ENCODE assay signal across 23 cellular contexts in the genomic region with DNA sequence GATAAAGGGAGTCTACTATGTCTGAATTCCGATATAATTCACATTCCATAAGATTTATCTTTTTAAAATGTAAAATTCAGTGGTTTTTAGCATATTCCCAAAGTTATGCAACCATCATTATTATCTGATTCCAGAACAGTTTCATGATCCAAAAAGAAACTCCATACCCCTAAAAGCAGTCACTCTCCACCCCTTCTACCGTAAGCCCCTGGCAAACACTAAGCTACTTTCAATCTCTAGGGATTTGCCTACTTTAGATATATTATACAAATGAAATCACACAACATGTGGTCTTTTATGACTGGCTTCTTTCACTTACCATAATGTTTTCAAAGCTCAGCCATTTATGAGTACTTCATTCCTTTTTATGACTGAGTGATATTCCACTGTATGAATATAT.
DNase-seq lines count a peak whose midpoint lies in the region; ATAC-seq, FAIRE-seq and TF ChIP-seq lines count a peak whose summit lies in the region.
"Had no signal": no experiment of that assay in that cellular context is flagged by ENCODE, and none has a peak within 500 bp of the region (broad histone marks: within the 10 kb centered on the region; RNA-seq: fewer than 3 reads in every experiment).

No MANE protein-coding gene starts in this region.

- no peaks in the 10 kb centered on the region; the same call in 2 of the 3 replicates for H3K9me3 ChIP-seq in GM12878 (replicated peaks; ENCODE audit: control insufficient read depth, insufficient read depth, low read length)
- H3K9me3 ChIP-seq: A549, BE2C had no signal

- 0% methylated on average over 2 of the region's 2 CpGs for WGBS in GM12878 (ENCODE audit: insufficient coverage, insufficient replicate concordance, low lambda C conversion rate, missing lambda C conversion rate)

- no peaks in the 10 kb centered on the region; a peak in 1 of 4 replicates for H3K27me3 ChIP-seq in GM12878 (replicated peaks in 1 of 2; ENCODE audit: control insufficient read depth in 2 of 2, insufficient read depth in 2 of 2, low read length in 1 of 2)
- H3K27me3 ChIP-seq: BE2C; BLaER1 treated with 17β-estradiol and CSF1 and Interleukin-3, amounts not matched to agents 10 nM and 100 nM had no signal

- H2AFZ ChIP-seq in GM12878 (ENCODE audit: control insufficient read depth, low read depth, low read length) = no peak overlapping the region
- H2AFZ ChIP-seq: GM23248 had no signal

- no peak overlapping the region for H3K9ac ChIP-seq in GM12878 (ENCODE audit: control insufficient read depth, insufficient read depth, low read length)
- H3K9ac ChIP-seq: BLaER1 treated with 17β-estradiol and CSF1 and Interleukin-3, amounts not matched to agents 10 nM and 100 nM; GM23248 had no signal

- no peak for TF ChIP-seq EP300 in GM12878 (IDR thresholded peaks at IDR 0.05; ENCODE audit: borderline replicate concordance in 1 of 2, control insufficient read depth in 1 of 2, low read depth in 2 of 2, low read length in 2 of 2)

- in situ Hi-C loops in GM12878 (cut with MboI) = no loop called here

- H3K4me3 ChIP-seq in GM12878 = no peak overlapping the region
- no peak overlapping the region for H3K4me3 ChIP-seq in fibroblast of mammary gland (ENCODE audit: control insufficient read depth, low read depth, low read length)
- H3K4me3 ChIP-seq in fibroblast of the aortic adventitia (ENCODE audit: low read depth, low read length) = no peak overlapping the region
- H3K4me3 ChIP-seq: A549; BLaER1 treated with 17β-estradiol and CSF1 and Interleukin-3, amounts not matched to agents 10 nM and 100 nM; GM23248 had no signal

- POLR2A ChIA-PET in GM12878 (lab: Charles Lee) (no interaction called here), GM10248 (lab: Yijun Ruan, JAX) (no interaction called here)

- no peak for TF ChIP-seq RAD21 in GM12878 (IDR thresholded peaks at IDR 0.05; ENCODE audit: insufficient read depth, low read depth, low read length)

- H3K36me3 ChIP-seq in GM12878 (ENCODE audit: control insufficient read depth in 2 of 2, insufficient read depth in 2 of 2, low read length in 1 of 2) = no peaks in the 10 kb centered on the region
- H3K36me3 ChIP-seq: BE2C; BLaER1 treated with 17β-estradiol and CSF1 and Interleukin-3, amounts not matched to agents 10 nM and 100 nM had no signal

- peak; percentile 44 for FAIRE-seq in GM12878 (lab: Jason Lieb, UNC)
- FAIRE-seq: A549, D721Med, GM12892 had no signal

- ATAC-seq in GM12878 = no peak
- no peak for ATAC-seq in HG03097 (IDR thresholded peaks at IDR 0.05; ENCODE audit: low FRiP score, unreplicated experiment)
- ATAC-seq: A549, HCT116 had no signal

- CTCF ChIA-PET in GM12878 (lab: Yijun Ruan, JAX) (no interaction called here), GM10248 (lab: Yijun Ruan, JAX) (interaction anchor here (1.4 kb wide), 1 partner anchor 423 kb away, joined by 3 read pairs; no protein-coding TSS in a partner anchor)

- H3K27ac ChIP-seq in GM12878 (ENCODE audit: control insufficient read depth, insufficient read depth) = no peak overlapping the region
- H3K27ac ChIP-seq: A549; BLaER1 treated with 17β-estradiol and CSF1 and Interleukin-3, amounts not matched to agents 10 nM and 100 nM; GM23248 had no signal

- RAD21 ChIA-PET in GM12878 (lab: Charles Lee; ENCODE audit: unreplicated experiment) = no interaction called here

- SMC1A ChIA-PET in GM12878 (lab: Charles Lee; ENCODE audit: uncharacterized antibody, unreplicated experiment) = no interaction called here

- TF ChIP-seq POLR2A in GM12878 (IDR thresholded peaks at IDR 0.05; ENCODE audit: low read depth, low read length) = no peak

- intact Hi-C loops in GM12878 (cut with micrococcal nuclease; ENCODE audit: unreplicated experiment) = no loop called here

- BruUV-seq in GM12878 (replicated peaks; lab: Mats Ljungman, UMichigan) = no TSS peak

- no peaks in the 10 kb centered on the region for H3K79me2 ChIP-seq in GM12878 (ENCODE audit: control insufficient read depth, insufficient read depth, low read length)

- no peaks in the 10 kb centered on the region for H3K4me1 ChIP-seq in GM12878 (ENCODE audit: control insufficient read depth, insufficient read depth, low read length)
- H3K4me1 ChIP-seq: A549; BE2C; BLaER1 treated with 17β-estradiol and CSF1 and Interleukin-3, amounts not matched to agents 10 nM and 100 nM had no signal

- TF ChIP-seq CTCF in GM12878 (IDR thresholded peaks at IDR 0.05 in 2 of 3, conservative IDR thresholded peaks at IDR 0.05 in 1 of 3; ENCODE audit: control insufficient read depth in 2 of 3, extremely low read depth in 1 of 3, insufficient read depth in 1 of 3, low read depth in 3 of 3, low read length in 3 of 3) = no peak
- TF ChIP-seq CTCF in fibroblast of mammary gland (conservative IDR thresholded peaks at IDR 0.05; ENCODE audit: control insufficient read depth, insufficient read depth, low read depth, low read length) = no peak
- no peak for TF ChIP-seq CTCF in fibroblast of the aortic adventitia (IDR thresholded peaks at IDR 0.05; ENCODE audit: insufficient read depth, low read length)
- TF ChIP-seq CTCF in GM10248 (IDR thresholded peaks at IDR 0.05; ENCODE audit: control extremely low read depth, extremely low read depth, low read depth, missing control alignments) = no peak

- H4K20me1 ChIP-seq in GM12878 (ENCODE audit: control insufficient read depth, insufficient read depth) = no peaks in the 10 kb centered on the region
- H4K20me1 ChIP-seq: BLaER1 treated with 17β-estradiol and CSF1 and Interleukin-3, amounts not matched to agents 10 nM and 100 nM had no signal

- DNase-seq in GM12878 (ENCODE audit: low read depth, low spot score) = no peak
- DNase-seq in fibroblast of mammary gland (ENCODE audit: low read depth) = peak; percentile 2
- DNase-seq in fibroblast of the aortic adventitia (ENCODE audit: low read depth) = peak; percentile 65
- DNase-seq in GM10248 (ENCODE audit: extremely low spot score) = no peak
- DNase-seq in NCI-H2029 (lab: John Stamatoyannopoulos, UW) = no peak
- DNase-seq: 8988T; ACHN; AML-193; BE2C; CD4-positive, alpha-beta T cell; CD8-positive, alpha-beta memory T cell; DMS 273 treated with DMSO at 0.1 percent for 48 hours; DMS79; EL; GDM1; GM23248; H9 had no signal

- H3K4me2 ChIP-seq in GM12878 (ENCODE audit: control insufficient read depth, insufficient read depth) = no peak overlapping the region
- H3K4me2 ChIP-seq: A549; BLaER1 treated with 17β-estradiol and CSF1 and Interleukin-3, amounts not matched to agents 10 nM and 100 nM had no signal

TF ChIP-seq in GM12878, 131 proteins besides CTCF, POLR2A, EP300 and RAD21 (continues in another document):
- no peak for TF ChIP-seq SIN3A (IDR thresholded peaks at IDR 0.05; ENCODE audit: low read depth, low read length)
- TF ChIP-seq, protein P1, sequence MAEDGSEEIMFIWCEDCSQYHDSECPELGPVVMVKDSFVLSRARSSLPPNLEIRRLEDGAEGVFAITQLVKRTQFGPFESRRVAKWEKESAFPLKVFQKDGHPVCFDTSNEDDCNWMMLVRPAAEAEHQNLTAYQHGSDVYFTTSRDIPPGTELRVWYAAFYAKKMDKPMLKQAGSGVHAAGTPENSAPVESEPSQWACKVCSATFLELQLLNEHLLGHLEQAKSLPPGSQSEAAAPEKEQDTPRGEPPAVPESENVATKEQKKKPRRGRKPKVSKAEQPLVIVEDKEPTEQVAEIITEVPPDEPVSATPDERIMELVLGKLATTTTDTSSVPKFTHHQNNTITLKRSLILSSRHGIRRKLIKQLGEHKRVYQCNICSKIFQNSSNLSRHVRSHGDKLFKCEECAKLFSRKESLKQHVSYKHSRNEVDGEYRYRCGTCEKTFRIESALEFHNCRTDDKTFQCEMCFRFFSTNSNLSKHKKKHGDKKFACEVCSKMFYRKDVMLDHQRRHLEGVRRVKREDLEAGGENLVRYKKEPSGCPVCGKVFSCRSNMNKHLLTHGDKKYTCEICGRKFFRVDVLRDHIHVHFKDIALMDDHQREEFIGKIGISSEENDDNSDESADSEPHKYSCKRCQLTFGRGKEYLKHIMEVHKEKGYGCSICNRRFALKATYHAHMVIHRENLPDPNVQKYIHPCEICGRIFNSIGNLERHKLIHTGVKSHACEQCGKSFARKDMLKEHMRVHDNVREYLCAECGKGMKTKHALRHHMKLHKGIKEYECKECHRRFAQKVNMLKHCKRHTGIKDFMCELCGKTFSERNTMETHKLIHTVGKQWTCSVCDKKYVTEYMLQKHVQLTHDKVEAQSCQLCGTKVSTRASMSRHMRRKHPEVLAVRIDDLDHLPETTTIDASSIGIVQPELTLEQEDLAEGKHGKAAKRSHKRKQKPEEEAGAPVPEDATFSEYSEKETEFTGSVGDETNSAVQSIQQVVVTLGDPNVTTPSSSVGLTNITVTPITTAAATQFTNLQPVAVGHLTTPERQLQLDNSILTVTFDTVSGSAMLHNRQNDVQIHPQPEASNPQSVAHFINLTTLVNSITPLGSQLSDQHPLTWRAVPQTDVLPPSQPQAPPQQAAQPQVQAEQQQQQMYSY (CRISPR knock-in tag; IDR thresholded peaks at IDR 0.05) = no peak
- no peak for TF ChIP-seq MYB (IDR thresholded peaks at IDR 0.05; ENCODE audit: borderline replicate concordance, low read depth, low read length)
- TF ChIP-seq, protein P2, sequence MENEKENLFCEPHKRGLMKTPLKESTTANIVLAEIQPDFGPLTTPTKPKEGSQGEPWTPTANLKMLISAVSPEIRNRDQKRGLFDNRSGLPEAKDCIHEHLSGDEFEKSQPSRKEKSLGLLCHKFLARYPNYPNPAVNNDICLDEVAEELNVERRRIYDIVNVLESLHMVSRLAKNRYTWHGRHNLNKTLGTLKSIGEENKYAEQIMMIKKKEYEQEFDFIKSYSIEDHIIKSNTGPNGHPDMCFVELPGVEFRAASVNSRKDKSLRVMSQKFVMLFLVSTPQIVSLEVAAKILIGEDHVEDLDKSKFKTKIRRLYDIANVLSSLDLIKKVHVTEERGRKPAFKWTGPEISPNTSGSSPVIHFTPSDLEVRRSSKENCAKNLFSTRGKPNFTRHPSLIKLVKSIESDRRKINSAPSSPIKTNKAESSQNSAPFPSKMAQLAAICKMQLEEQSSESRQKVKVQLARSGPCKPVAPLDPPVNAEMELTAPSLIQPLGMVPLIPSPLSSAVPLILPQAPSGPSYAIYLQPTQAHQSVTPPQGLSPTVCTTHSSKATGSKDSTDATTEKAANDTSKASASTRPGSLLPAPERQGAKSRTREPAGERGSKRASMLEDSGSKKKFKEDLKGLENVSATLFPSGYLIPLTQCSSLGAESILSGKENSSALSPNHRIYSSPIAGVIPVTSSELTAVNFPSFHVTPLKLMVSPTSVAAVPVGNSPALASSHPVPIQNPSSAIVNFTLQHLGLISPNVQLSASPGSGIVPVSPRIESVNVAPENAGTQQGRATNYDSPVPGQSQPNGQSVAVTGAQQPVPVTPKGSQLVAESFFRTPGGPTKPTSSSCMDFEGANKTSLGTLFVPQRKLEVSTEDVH (IDR thresholded peaks at IDR 0.05; ENCODE audit: low read depth, partially characterized antibody) = no peak
- TF ChIP-seq TBL1XR1 (IDR thresholded peaks at IDR 0.05; ENCODE audit: low read depth, low read length) = no peak
- no peak for TF ChIP-seq STAT3 (IDR thresholded peaks at IDR 0.05; ENCODE audit: low read depth, low read length)
- TF ChIP-seq ZNF384 (IDR thresholded peaks at IDR 0.05; ENCODE audit: borderline replicate concordance, low read depth, low read length) = no peak
- no peak for TF ChIP-seq RUNX3 (IDR thresholded peaks at IDR 0.05; ENCODE audit: low read length)

Comparison
In these comparisons a context has a peak if more than half of its experiments do, and no peak if none do; other contexts are left out.
1. DNase-seq: peak in fibroblast of mammary gland (single experiment) and fibroblast of the aortic adventitia (single experiment); none in GM12878 (single experiment), GM10248 (single experiment) and NCI-H2029 (single experiment).